In genomic region chr5:120122711-120123110, GRCh38 we compare ENCODE assay signal across 17 cellular contexts.
A peak's percentile ranks its signal among the peaks of the same experiment; 100 is the strongest.
DNase-seq lines count a peak whose midpoint lies in the region; ATAC-seq and TF ChIP-seq lines count a peak whose summit lies in the region.
"Had no signal": no experiment of that assay in that cellular context is flagged by ENCODE, and none has a peak within 500 bp of the region (broad histone marks: within the 10 kb centered on the region; RNA-seq: fewer than 3 reads in every experiment).

No MANE protein-coding gene starts in this region.

- ATAC-seq in GM18909 (IDR thresholded peaks at IDR 0.05; ENCODE audit: poor library complexity, unreplicated experiment) = no peak

- DNase-seq in NCI-H748 (lab: John Stamatoyannopoulos, UW; ENCODE audit: unreplicated experiment) = peak; percentile 3
- DNase-seq in NCI-H748 treated with DMSO at 0.1 percent for 48 hours (lab: John Stamatoyannopoulos, UW) = no peak
- peak; percentile 40 for DNase-seq in M059J (ENCODE audit: low read depth)
- DNase-seq in choroid plexus epithelial cell (ENCODE audit: low read depth) = peak; percentile 58
- DNase-seq in renal cortical epithelial cell (ENCODE audit: low read depth) = peak; percentile 26
- DNase-seq in activated naive CD4-positive, alpha-beta T cell treated with Interleukin-2 at 50 U/mL for 16 hours = no peak
- no peak for DNase-seq in GOT3 (lab: John Stamatoyannopoulos, UW)
- DNase-seq: ACHN; Calu3; CD4-positive, CD25-positive, alpha-beta regulatory T cell; DMS 273 treated with DMSO at 0.1 percent for 48 hours; DMS79 treated with DMSO at 0.1 percent for 48 hours; EL; GDM1; HCEC 1CT had no signal

- TF ChIP-seq CTCF in choroid plexus epithelial cell (conservative IDR thresholded peaks at IDR 0.05; ENCODE audit: low read depth, low read length) = no peak

- no peak overlapping the region for H3K4me3 ChIP-seq in choroid plexus epithelial cell (ENCODE audit: low read depth, low read length)
- H3K4me3 ChIP-seq: BLaER1 treated with 17β-estradiol and CSF1 and Interleukin-3, amounts not matched to agents 10 nM and 100 nM had no signal

Comparison
In these comparisons a context has a peak if more than half of its experiments do, and no peak if none do; other contexts are left out.
1. DNase-seq: peak in NCI-H748 (single experiment), M059J (single experiment), choroid plexus epithelial cell (single experiment) and renal cortical epithelial cell (single experiment); none in NCI-H748 treated with DMSO at 0.1 percent for 48 hours (single experiment), activated naive CD4-positive, alpha-beta T cell treated with Interleukin-2 at 50 U/mL for 16 hours (single experiment) and GOT3 (single experiment).